Comparison of ENCODE assay signal across 8 cellular contexts in the genomic region with DNA sequence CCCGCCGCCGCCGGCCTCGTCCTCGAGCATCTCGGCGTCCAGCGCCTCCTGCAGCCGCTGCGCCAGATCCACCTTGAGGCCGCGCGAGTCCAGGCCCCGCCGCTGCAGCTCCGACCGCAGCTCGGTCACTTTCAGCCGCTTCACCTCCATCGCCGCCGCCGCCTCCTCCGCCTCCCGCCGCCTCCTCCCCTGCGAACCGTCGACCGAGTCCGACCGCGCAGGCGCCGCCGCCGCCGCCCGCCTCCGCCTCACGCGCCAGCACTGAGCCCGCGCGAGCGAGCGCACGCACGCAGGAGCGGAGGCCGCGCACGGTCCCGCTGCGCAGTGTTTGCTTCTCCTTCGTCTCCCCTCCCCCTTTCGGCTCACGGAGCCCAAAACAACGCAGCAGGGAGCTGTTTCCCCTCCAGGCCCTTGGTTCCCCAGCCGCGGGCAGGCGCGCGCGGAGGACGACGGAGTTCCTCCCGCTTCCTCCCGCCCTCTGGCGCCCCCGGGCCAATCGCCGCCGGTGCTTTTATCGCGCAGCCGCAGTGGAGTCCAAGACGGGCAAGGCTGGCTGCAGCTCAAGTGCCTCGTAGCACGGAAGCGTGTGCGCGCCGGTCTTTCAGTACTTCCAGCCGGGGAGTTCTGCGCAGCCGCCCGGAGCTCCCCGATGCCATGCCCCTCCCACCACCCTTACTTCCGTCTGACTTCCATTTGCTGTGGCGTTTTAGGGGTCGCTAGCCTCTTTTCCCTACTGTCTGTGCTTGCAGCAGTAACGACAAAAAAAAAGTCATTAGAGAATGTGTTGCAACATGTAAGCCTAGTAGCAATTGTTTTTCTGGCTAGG. TPM values are rescaled to one million over a fixed set of nuclear protein-coding genes. Genes with fewer than 3 reads are reported as not detected.
A peak's percentile ranks its signal among the peaks of the same experiment; 100 is the strongest.
DNase-seq lines count a peak whose midpoint lies in the region; ATAC-seq, FAIRE-seq and TF ChIP-seq lines count a peak whose summit lies in the region.

A gene (minus strand): TSS at position 451 of the 826 bp plus-strand sequence. CDS start 301 bp downstream, at position 150.

- 1% methylated on average over 46 of the region's 94 CpGs; no CpG with 5 or more reads in 1 of the 2 experiments for WGBS in H1 (ENCODE audit: extremely low coverage in 1 of 2, insufficient coverage in 1 of 2, insufficient read length in 1 of 2, insufficient replicate concordance in 2 of 2, low coverage in 1 of 2, low lambda C conversion rate in 2 of 2, missing lambda C conversion rate in 1 of 2), 2 experiments

- H4K20me1 ChIP-seq in H1 (replicated peaks in 1 of 2; ENCODE audit: control insufficient read depth in 1 of 2, insufficient read depth in 2 of 2, low read length in 2 of 2) = peaks cover 12 to 17% of the 10 kb centered on the region in 2 experiments

- TF ChIP-seq CTCF in H1 (IDR thresholded peaks at IDR 0.05; ENCODE audit: control extremely low read depth in 1 of 3, insufficient read depth in 1 of 3, low read depth in 1 of 3, low read length in 3 of 3) = no peak

- H2BK20ac ChIP-seq in H1 (ENCODE audit: low read length) = no peak within 1 kb of the TSS

- H3K14ac ChIP-seq in H1 (ENCODE audit: insufficient read length) = no peak within 1 kb of the TSS

- H3K27me3 ChIP-seq in H1 (replicated peaks in 1 of 4; ENCODE audit: control insufficient read depth in 3 of 4, extremely low read depth in 1 of 4, insufficient read depth in 3 of 4, low read length in 3 of 4) = no peaks in the 10 kb centered on the region

- H3K18ac ChIP-seq in H1 (ENCODE audit: extremely low read depth, low read length) = peak within 1 kb of the TSS; percentile 99

- H3K4ac ChIP-seq in H1 (replicated peaks; ENCODE audit: insufficient read length, low read depth, low read length) = peak within 1 kb of the TSS; percentile 80

- TF ChIP-seq RAD21 in H1 (IDR thresholded peaks at IDR 0.05 in 1 of 2, conservative IDR thresholded peaks at IDR 0.05 in 1 of 2; ENCODE audit: low read depth in 2 of 2, low read length in 2 of 2) = no peak

- no peak within 1 kb of the TSS for H3K23ac ChIP-seq in H1 (ENCODE audit: insufficient read length)

- peak within 1 kb of the TSS; percentile 88 to 92 (median 92) for H3K9ac ChIP-seq in H1 (replicated peaks in 1 of 4; ENCODE audit: extremely low read depth in 1 of 4, low read depth in 3 of 4, low read length in 3 of 4)

- H2BK120ac ChIP-seq in H1 (replicated peaks; ENCODE audit: low read depth, low read length) = peak within 1 kb of the TSS; percentile 82

- peak within 1 kb of the TSS; percentile 91 for H2BK5ac ChIP-seq in H1 (ENCODE audit: low read depth, low read length)

- peaks cover 16% of the 10 kb centered on the region for H3K23me2 ChIP-seq in H1 (ENCODE audit: low read depth, low read length)

- no peak within 1 kb of the TSS for H2AK5ac ChIP-seq in H1 (ENCODE audit: low read depth, low read length)

- FAIRE-seq in HTR-8/SVneo (lab: Jason Lieb, UNC) = no peak
- FAIRE-seq in H1 (lab: Jason Lieb, UNC) = no peak

- H4K5ac ChIP-seq in H1 (ENCODE audit: insufficient read length, low read depth, low read length) = peak within 1 kb of the TSS; percentile 97

- 0 out of 2 replicates have a peak within 1 kb of the TSS, but pooled peaks have one; percentile 10 for H2BK12ac ChIP-seq in H1 (ENCODE audit: low read depth, low read length)

- H3K4me3 ChIP-seq in H1 (ENCODE audit: extremely low read depth in 1 of 4, insufficient read depth in 2 of 4, low read depth in 3 of 4, low read length in 4 of 4) = peak within 1 kb of the TSS; percentile 87 to 98 (median 96)

- peak within 1 kb of the TSS; percentile 85 to 93 for H3K4me2 ChIP-seq in H1 (ENCODE audit: insufficient read depth in 1 of 2, low read depth in 2 of 2, low read length in 2 of 2)

- peak within 1 kb of the TSS; percentile 91 for H4K8ac ChIP-seq in H1 (ENCODE audit: extremely low read depth, insufficient read depth, low read length)

- peak within 1 kb of the TSS; percentile 92 for H3K27ac ChIP-seq in H1 (ENCODE audit: low read depth, low read length)

- H3K56ac ChIP-seq in H1 (replicated peaks; ENCODE audit: insufficient read length, low read depth, low read length) = peak within 1 kb of the TSS; percentile 95

- peak within 1 kb of the TSS; percentile 99; the same call in 1 of the 2 replicates for H2BK15ac ChIP-seq in H1 (ENCODE audit: low read length)

- POLR2A ChIA-PET in H1 (lab: Charles Lee; ENCODE audit: partially characterized antibody) = interaction anchor here (0.6 to 10.9 kb wide), 39 partner anchors 8 to 414 kb away, joined by 3 to 192 read pairs (median 5); a partner anchor contains a TSS

- 0 out of 2 replicates have a peak, but pooled peaks cover 2% of the 10 kb centered on the region for H3K79me1 ChIP-seq in H1 (ENCODE audit: low read depth, low read length)

- peak; percentile 90 for TF ChIP-seq POLR2A in H1 (IDR thresholded peaks at IDR 0.05; ENCODE audit: control extremely low read depth in 1 of 2, low read depth in 2 of 2, low read length in 2 of 2)

- peak; percentile 64 for ATAC-seq in GM21367 (IDR thresholded peaks at IDR 0.05; ENCODE audit: unreplicated experiment)

- H3K36me3 ChIP-seq in H1 (ENCODE audit: control insufficient read depth in 2 of 4, insufficient read depth in 4 of 4, low read length in 3 of 4) = peaks cover 13 to 29% (median 17%) of the 10 kb centered on the region in 4 experiments

- peaks cover 18 to 72% of the 10 kb centered on the region in 2 experiments for H3K79me2 ChIP-seq in H1 (ENCODE audit: control insufficient read depth in 1 of 2, insufficient read depth in 2 of 2, low read length in 2 of 2)

- no peaks in the 10 kb centered on the region for H3K9me3 ChIP-seq in H1 (ENCODE audit: insufficient read depth in 2 of 2, low read depth in 1 of 2, low read length in 1 of 2)

- DNase-seq in COR-L47 (lab: John Stamatoyannopoulos, UW) = peak; percentile 100
- DNase-seq in HTR-8/SVneo (ENCODE audit: insufficient read length, low spot score) = peak; percentile 98
- peak; percentile 99 for DNase-seq in NOMO-1 treated with dmso at 0.1 percent for 144 hours (lab: John Stamatoyannopoulos, UW; ENCODE audit: unreplicated experiment)
- DNase-seq in activated CD8-positive, alpha-beta memory T cell treated with anti-CD3 and anti-CD28 coated beads for 48 hours (ENCODE audit: low read depth in 2 of 3, low spot score in 2 of 3) = peak; percentile 91 to 99 (median 93)
- peak; percentile 94 to 97 for DNase-seq in H1 (ENCODE audit: low read depth in 1 of 2, low spot score in 2 of 2)
- DNase-seq in mesenteric fat pad (ENCODE audit: low spot score) = peak; percentile 100
- peak; percentile 94 for DNase-seq in stimulated activated CD8-positive, alpha-beta memory T cell treated with anti-CD3 and anti-CD28 coated beads, Interleukin-15, amount 100 ng/mL, for 24 hours (ENCODE audit: low read depth)

- 0 out of 3 replicates have a peak, but pooled peaks of 1 of the 2 experiments have one; percentile 25 for TF ChIP-seq EP300 in H1 (IDR thresholded peaks at IDR 0.05; ENCODE audit: borderline replicate concordance in 1 of 2, low read depth in 2 of 2, low read length in 2 of 2)

- peak within 1 kb of the TSS; percentile 60; the same call in 1 of the 2 replicates for H2AFZ ChIP-seq in H1 (ENCODE audit: low read length)

- H4K91ac ChIP-seq in H1 (replicated peaks; ENCODE audit: insufficient read length, low read length) = peak within 1 kb of the TSS; percentile 96

- CTCF ChIA-PET in H1 (lab: Charles Lee; ENCODE audit: partially characterized antibody) = interaction anchor here (1.7 to 6.1 kb wide), 4 partner anchors 26 to 60 kb away, joined by 5 to 32 read pairs (median 7); a partner anchor contains a TSS

- no peaks in the 10 kb centered on the region; a peak in 3 of 7 replicates for H3K4me1 ChIP-seq in H1 (replicated peaks in 1 of 4; ENCODE audit: control insufficient read depth in 3 of 4, insufficient read depth in 4 of 4, low read length in 3 of 4)

TF ChIP-seq in H1, 55 proteins besides CTCF, POLR2A, EP300 and RAD21 (continues in another document):
- TF ChIP-seq, protein P1, sequence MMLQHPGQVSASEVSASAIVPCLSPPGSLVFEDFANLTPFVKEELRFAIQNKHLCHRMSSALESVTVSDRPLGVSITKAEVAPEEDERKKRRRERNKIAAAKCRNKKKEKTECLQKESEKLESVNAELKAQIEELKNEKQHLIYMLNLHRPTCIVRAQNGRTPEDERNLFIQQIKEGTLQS (IDR thresholded peaks at IDR 0.05; ENCODE audit: insufficient read depth, low read depth, low read length) = no peak
- TF ChIP-seq HDAC2 (IDR thresholded peaks at IDR 0.05; ENCODE audit: borderline replicate concordance in 1 of 2, low read depth in 2 of 2, low read length in 2 of 2) (0 out of 4 replicates have a peak, but pooled peaks of 1 of the 2 experiments have one; percentile 60), BACH1 (IDR thresholded peaks at IDR 0.05; ENCODE audit: low read length) (peak; percentile 46; the same call in 1 of the 2 replicates), GABPA (IDR thresholded peaks at IDR 0.05; ENCODE audit: borderline replicate concordance, insufficient read depth, low read length) (no peak), GTF2F1 (IDR thresholded peaks at IDR 0.05; ENCODE audit: borderline replicate concordance, low read depth, low read length) (no peak), POU5F1 (IDR thresholded peaks at IDR 0.05; ENCODE audit: low read depth, low read length) (no peak), JUN (IDR thresholded peaks at IDR 0.05; ENCODE audit: low read depth, low read length) (no peak), FOSL1 (IDR thresholded peaks at IDR 0.05; ENCODE audit: insufficient read depth, low read depth, low read length) (no peak), CHD2 (IDR thresholded peaks at IDR 0.05; ENCODE audit: low read length) (peak; percentile 6; the same call in 1 of the 2 replicates), BCL11A (IDR thresholded peaks at IDR 0.05; ENCODE audit: low read depth in 2 of 2, low read length in 2 of 2) (no peak)

RNA-seq across cellular contexts. Expression of the gene that starts here (rescaled TPM):
- total RNA-seq in H1 (2021; fragmentation: NEBNext Ultra II Directional; extraction: Animal tissue kit (Norgen Biotek cat#: 25700)) = 44.3 and 46.4 TPM in 2 replicates
- 12.7 and 14.9 TPM in 2 replicates for polyA plus RNA-seq in H1 (2011; rRNA removed)
- 19.3 TPM for polyA plus RNA-seq in H1 (2011; cell fraction: cytosol; rRNA removed)
- 11.2 TPM for polyA plus RNA-seq in H1 (2011; cell fraction: nucleus; rRNA removed)
- polyA plus RNA-seq in H1 (2012, experiment 1 of 2) = 43.1 to 48.6 TPM (median 46.3 TPM) in 4 replicates
- 10.2 TPM for polyA plus RNA-seq in H1 (2012, experiment 2 of 2)
- polyA plus RNA-seq in H1 (2013, experiment 1 of 2) = 26.9 TPM
- 26.0 TPM for polyA plus RNA-seq in H1 (2013, experiment 2 of 2)
- 14.5 and 15.9 TPM in 2 replicates for polyA minus RNA-seq in H1 (2011; rRNA and poly(A)+ RNA removed)
- polyA minus RNA-seq in H1 (2011; cell fraction: cytosol; rRNA and poly(A)+ RNA removed) = 17.6 TPM
- polyA minus RNA-seq in H1 (2011; cell fraction: nucleus; rRNA and poly(A)+ RNA removed) = 17.6 TPM
- 37.7 TPM for total RNA-seq in mesenteric fat pad

Comparison
In these comparisons a context has a peak if more than half of its experiments do, and no peak if none do; other contexts are left out.
1. Peak in every context shown above with its lines: DNase-seq, ATAC-seq, H3K4me3 ChIP-seq and H3K27ac ChIP-seq.